In genomic region chr10:75708060-75708459, GRCh38 we compare ENCODE assay signal across 1 cellular context.
TF ChIP-seq lines count a peak whose summit lies in the region.

No MANE protein-coding gene starts in this region.

TF ChIP-seq in HEK293, 187 proteins besides CTCF, POLR2A, EP300 and RAD21 (continued from another document):
- TF ChIP-seq PRDM6 (tag by site-specific recombination; IDR thresholded peaks at IDR 0.05) (peak; percentile 69), PBX3 (CRISPR knock-in tag; IDR thresholded peaks at IDR 0.05) (no peak)
TF ChIP-seq in HEK293: peak in this region for 12.
